Comparison of ENCODE assay signal across 10 cellular contexts in genomic region chr22:39470462-39471335, GRCh38. TPM values are rescaled to one million over a fixed set of nuclear protein-coding genes. Genes with fewer than 3 reads are reported as not detected.
DNase-seq lines count a peak whose midpoint lies in the region; ATAC-seq and TF ChIP-seq lines count a peak whose summit lies in the region.
"Had no signal": no experiment of that assay in that cellular context is flagged by ENCODE, and none has a peak within 500 bp of the region (broad histone marks: within the 10 kb centered on the region; RNA-seq: fewer than 3 reads in every experiment).

No MANE protein-coding gene starts in this region.

- intact Hi-C loops in left ventricle myocardium superior (cut with micrococcal nuclease), result no loop called here
- intact Hi-C loops in vagina (cut with DNase I), result no loop called here

- H3K4me1 Mint-ChIP-seq in central memory CD8-positive, alpha-beta T cell, result peaks cover 14% of the 10 kb centered on the region
- peaks cover 63% of the 10 kb centered on the region for H3K4me1 Mint-ChIP-seq in nephron
- peaks cover 16% of the 10 kb centered on the region for H3K4me1 Mint-ChIP-seq in activated T-cell treated with anti-CD3 and anti-CD28 coated beads, Interleukin-2, amount 50 U/mL, for 24 hours (ENCODE audit: low read depth)

- H3K9me3 Mint-ChIP-seq in central memory CD8-positive, alpha-beta T cell, result no peaks in the 10 kb centered on the region
- no peaks in the 10 kb centered on the region for H3K9me3 Mint-ChIP-seq in nephron
- H3K9me3 Mint-ChIP-seq in activated T-cell treated with anti-CD3 and anti-CD28 coated beads, Interleukin-2, amount 50 U/mL, for 24 hours, result no peaks in the 10 kb centered on the region

- DNase-seq in right atrium auricular region (ENCODE audit: low spot score) (no peak), left ventricle myocardium superior (no peak), vagina (ENCODE audit: extremely low spot score in 2 of 2) (no peak)
- DNase-seq in central memory CD8-positive, alpha-beta T cell (ENCODE audit: low spot score in 2 of 2), result no peak
- no peak for DNase-seq in activated T-cell treated with anti-CD3 and anti-CD28 coated beads, Interleukin-2, amount 50 U/mL, for 24 hours
- DNase-seq in activated naive CD4-positive, alpha-beta T cell treated with Interleukin-2 at 50 U/mL for 16 hours, result no peak
- DNase-seq: effector CD4-positive, alpha-beta T cell had no signal

- peaks cover 1% of the 10 kb centered on the region for H3K36me3 Mint-ChIP-seq in central memory CD8-positive, alpha-beta T cell (ENCODE audit: insufficient read depth)
- no peaks in the 10 kb centered on the region for H3K36me3 Mint-ChIP-seq in nephron (ENCODE audit: low read depth)
- no peaks in the 10 kb centered on the region for H3K36me3 Mint-ChIP-seq in activated T-cell treated with anti-CD3 and anti-CD28 coated beads, Interleukin-2, amount 50 U/mL, for 24 hours (ENCODE audit: low read depth)

- ATAC-seq in left ventricle myocardium superior (no peak), HG02610 (IDR thresholded peaks at IDR 0.05; ENCODE audit: unreplicated experiment) (no peak)
- ATAC-seq in central memory CD8-positive, alpha-beta T cell (replicated peaks; ENCODE audit: extremely low read depth, poor library complexity, severe bottlenecking), result no peak

- peak overlapping the region; percentile 48 to 64 for H3K27ac ChIP-seq in right atrium auricular region
- peak overlapping the region; percentile 59 for H3K27ac ChIP-seq in vagina

- TF ChIP-seq CTCF in right atrium auricular region (IDR thresholded peaks at IDR 0.05) (no peak), nephron (IDR thresholded peaks at IDR 0.05; ENCODE audit: unreplicated experiment in 3 of 3) (no peak), vagina (IDR thresholded peaks at IDR 0.05) (no peak)

- H3K36me3 ChIP-seq in right atrium auricular region (no peaks in the 10 kb centered on the region), vagina (no peaks in the 10 kb centered on the region)

- H3K4me3 Mint-ChIP-seq in central memory CD8-positive, alpha-beta T cell, result no peak overlapping the region
- H3K4me3 Mint-ChIP-seq in nephron, result peak overlapping the region in 2 of 3 experiments; percentile 58 to 76
- no peak overlapping the region for H3K4me3 Mint-ChIP-seq in activated T-cell treated with anti-CD3 and anti-CD28 coated beads, Interleukin-2, amount 50 U/mL, for 24 hours

- peak overlapping the region; percentile 79 for H3K27ac Mint-ChIP-seq in central memory CD8-positive, alpha-beta T cell (ENCODE audit: low read depth)
- peak overlapping the region; percentile 96 to 98 (median 97) for H3K27ac Mint-ChIP-seq in nephron
- no peak overlapping the region for H3K27ac Mint-ChIP-seq in activated T-cell treated with anti-CD3 and anti-CD28 coated beads, Interleukin-2, amount 50 U/mL, for 24 hours

- peaks cover 0 to 62% of the 10 kb centered on the region in 2 donors for H3K4me1 ChIP-seq in right atrium auricular region
- H3K4me1 ChIP-seq in vagina, result peaks cover 38% of the 10 kb centered on the region

- TF ChIP-seq POLR2A in vagina (IDR thresholded peaks at IDR 0.05), result no peak

- no peaks in the 10 kb centered on the region for H3K27me3 ChIP-seq in right atrium auricular region
- H3K27me3 ChIP-seq in vagina, result no peaks in the 10 kb centered on the region

- peaks cover 7% of the 10 kb centered on the region for H3K27me3 Mint-ChIP-seq in central memory CD8-positive, alpha-beta T cell
- peaks cover 3% of the 10 kb centered on the region for H3K27me3 Mint-ChIP-seq in nephron (ENCODE audit: low read depth)
- H3K27me3 Mint-ChIP-seq in activated T-cell treated with anti-CD3 and anti-CD28 coated beads, Interleukin-2, amount 50 U/mL, for 24 hours, result no peaks in the 10 kb centered on the region

- H3K9me3 ChIP-seq in right atrium auricular region (no peaks in the 10 kb centered on the region), vagina (no peaks in the 10 kb centered on the region)

- H3K4me3 ChIP-seq in right atrium auricular region (no peak overlapping the region), vagina (no peak overlapping the region)

RNA-seq across cellular contexts. Expression of gene MGAT3, which starts 13.9 kb away (rescaled TPM):
- total RNA-seq in right atrium auricular region (10 to 100 TPM in 1 of 2 donors, 1 to 10 TPM in 1; 2.9 to 11.3 TPM), left ventricle myocardium superior (6.3 TPM), vagina (0.98 TPM)
- total RNA-seq: pulmonary artery endothelial cell had no signal

RNA-seq across cellular contexts. Expression of gene MIEF1, which starts 31.4 kb away (rescaled TPM):
- total RNA-seq in right atrium auricular region (10 to 100 TPM; 14.4 to 22.1 TPM), left ventricle myocardium superior (16.1 TPM), vagina (18.9 TPM)

RNA-seq across cellular contexts. Expression of gene ATF4, which starts 49.7 kb away (rescaled TPM):
- total RNA-seq in right atrium auricular region, result 100 to 1,000 TPM; 155 to 256 TPM
- 214 TPM for total RNA-seq in left ventricle myocardium superior
- total RNA-seq in vagina, result 246 TPM

Comparison
In these comparisons a context has a peak if more than half of its experiments do, and no peak if none do; other contexts are left out.
1. H3K4me3 Mint-ChIP-seq: peak in nephron (2 of 3); none in central memory CD8-positive, alpha-beta T cell (single experiment) and activated T-cell treated with anti-CD3 and anti-CD28 coated beads, Interleukin-2, amount 50 U/mL, for 24 hours (single experiment).